In genomic region chr11:47179655-47179991, GRCh38 we compare ENCODE assay signal across 8 cellular contexts. TPM values are rescaled to one million over a fixed set of nuclear protein-coding genes. Genes with fewer than 3 reads are reported as not detected.
DNase-seq lines count a peak whose midpoint lies in the region; ATAC-seq and TF ChIP-seq lines count a peak whose summit lies in the region.

No MANE protein-coding gene starts in this region.

- POLR2A ChIA-PET in activated CD4-positive, alpha-beta memory T cell treated with anti-CD3 and anti-CD28 coated beads, Interleukin-2, amount 10 ng/mL, durations not matched to agents 7 days and 5 days (lab: Charles Lee): interaction anchor here (0.6 to 10.3 kb wide), 6 partner anchors 8 to 94 kb away, joined by 3 to 124 read pairs (median 4); partner anchors contain the start of genes DDB2 and PACSIN3

- peaks cover 21% of the 10 kb centered on the region for H3K4me1 ChIP-seq in hepatocyte (ENCODE audit: insufficient read depth)

- H3K79me2 ChIP-seq in hepatocyte: peaks cover 64% of the 10 kb centered on the region

- no peaks in the 10 kb centered on the region for H3K9me3 Mint-ChIP-seq in activated CD4-positive, alpha-beta memory T cell treated with anti-CD3 and anti-CD28 coated beads, Interleukin-2, amount 10 ng/mL, durations not matched to agents 7 days and 5 days

- DNase-seq in AG09309 (ENCODE audit: low read depth) (no peak), GM12865 (ENCODE audit: low read depth) (peak; percentile 78), NCI-H1092 (lab: John Stamatoyannopoulos, UW) (peak; percentile 40), hepatocyte (ENCODE audit: low spot score) (peak; percentile 62)
- DNase-seq in activated CD4-positive, alpha-beta memory T cell treated with anti-CD3 and anti-CD28 coated beads, Interleukin-2, amount 10 ng/mL, durations not matched to agents 7 days and 5 days: peak; percentile 55
- peak; percentile 51 for DNase-seq in stimulated activated naive CD8-positive, alpha-beta T cell treated with anti-CD3 and anti-CD28 coated beads, Interleukin-15, Interleukin-2, amounts not matched to agents 100 U/mL and 50 U/mL, for 24 hours

- peak overlapping the region; percentile 34 for H3K27ac Mint-ChIP-seq in activated CD4-positive, alpha-beta memory T cell treated with anti-CD3 and anti-CD28 coated beads, Interleukin-2, amount 10 ng/mL, durations not matched to agents 7 days and 5 days

- H2AFZ ChIP-seq in hepatocyte: no peak overlapping the region

- ATAC-seq in stimulated activated naive CD8-positive, alpha-beta T cell treated with anti-CD3 and anti-CD28 coated beads, Interleukin-15, Interleukin-2, amounts not matched to agents 100 U/mL and 50 U/mL, for 24 hours: no peak
- ATAC-seq in GM21825 (IDR thresholded peaks at IDR 0.05; ENCODE audit: unreplicated experiment) (no peak), GM21737 (IDR thresholded peaks at IDR 0.05; ENCODE audit: unreplicated experiment) (no peak)

- H3K4me1 Mint-ChIP-seq in activated CD4-positive, alpha-beta memory T cell treated with anti-CD3 and anti-CD28 coated beads, Interleukin-2, amount 10 ng/mL, durations not matched to agents 7 days and 5 days: peaks cover 33% of the 10 kb centered on the region

- H3K36me3 Mint-ChIP-seq in activated CD4-positive, alpha-beta memory T cell treated with anti-CD3 and anti-CD28 coated beads, Interleukin-2, amount 10 ng/mL, durations not matched to agents 7 days and 5 days (ENCODE audit: low read depth): peaks cover 9% of the 10 kb centered on the region

- TF ChIP-seq CTCF in AG09309 (IDR thresholded peaks at IDR 0.05; ENCODE audit: control insufficient read depth, insufficient read depth, low read depth, low read length, missing control alignments) (peak; percentile 70), GM12865 (IDR thresholded peaks at IDR 0.05; ENCODE audit: insufficient read depth, low read depth, low read length, missing control alignments) (peak; percentile 84), hepatocyte (IDR thresholded peaks at IDR 0.05; ENCODE audit: poor library complexity) (peak; percentile 36)

- H3K4me2 ChIP-seq in hepatocyte: no peak overlapping the region

- no peaks in the 10 kb centered on the region for H3K36me3 ChIP-seq in hepatocyte (replicated peaks; ENCODE audit: insufficient read depth, low read depth)

- peaks cover 4% of the 10 kb centered on the region for H3K27me3 Mint-ChIP-seq in activated CD4-positive, alpha-beta memory T cell treated with anti-CD3 and anti-CD28 coated beads, Interleukin-2, amount 10 ng/mL, durations not matched to agents 7 days and 5 days

- no peak overlapping the region for H3K4me3 Mint-ChIP-seq in activated CD4-positive, alpha-beta memory T cell treated with anti-CD3 and anti-CD28 coated beads, Interleukin-2, amount 10 ng/mL, durations not matched to agents 7 days and 5 days

- WGBS in hepatocyte (ENCODE audit: low lambda C conversion rate, missing lambda C conversion rate): 95% methylated on average over 1 of the region's 1 CpG

- H3K4me3 ChIP-seq in AG09309 (ENCODE audit: control insufficient read depth, low read depth, low read length) (no peak overlapping the region), GM12865 (ENCODE audit: low read depth, low read length) (no peak overlapping the region), hepatocyte (no peak overlapping the region)

- H3K27me3 ChIP-seq in hepatocyte: no peaks in the 10 kb centered on the region

- peaks cover 6% of the 10 kb centered on the region for H4K20me1 ChIP-seq in hepatocyte (ENCODE audit: insufficient read depth, poor library complexity, severe bottlenecking)

- CTCF ChIA-PET in activated CD4-positive, alpha-beta memory T cell treated with anti-CD3 and anti-CD28 coated beads, Interleukin-2, amount 10 ng/mL, durations not matched to agents 7 days and 5 days (lab: Charles Lee): interaction anchor here (0.6 to 4.8 kb wide), 15 partner anchors 8 to 373 kb away, joined by 3 to 38 read pairs (median 4); partner anchors contain the start of gene DDB2

- no peaks in the 10 kb centered on the region for H3K9me3 ChIP-seq in hepatocyte (ENCODE audit: low read depth)

- no peak overlapping the region for H3K27ac ChIP-seq in hepatocyte

- H3K9me2 ChIP-seq in hepatocyte (replicated peaks; ENCODE audit: insufficient read depth): no peaks in the 10 kb centered on the region

RNA-seq across cellular contexts. Expression of gene ARFGAP2, which starts 2.9 kb away (rescaled TPM):
- total RNA-seq in activated CD4-positive, alpha-beta memory T cell treated with anti-CD3 and anti-CD28 coated beads, Interleukin-2, amount 10 ng/mL, durations not matched to agents 7 days and 5 days: 10 to 100 TPM; 82.0 to 85.7 TPM
- total RNA-seq in hepatocyte: 135 and 146 TPM in 2 replicates
- 64.3 and 76.9 TPM in 2 replicates for polyA plus RNA-seq in hepatocyte

RNA-seq across cellular contexts. Expression of gene PACSIN3, which starts 6.6 kb away (rescaled TPM):
- total RNA-seq in activated CD4-positive, alpha-beta memory T cell treated with anti-CD3 and anti-CD28 coated beads, Interleukin-2, amount 10 ng/mL, durations not matched to agents 7 days and 5 days: 1 to 10 TPM in 1 of 2 experiments, under 1 TPM in 1; 0.91 to 1.2 TPM
- total RNA-seq in hepatocyte: 35.2 and 53.7 TPM in 2 replicates
- 68.1 and 70.7 TPM in 2 replicates for polyA plus RNA-seq in hepatocyte

RNA-seq across cellular contexts. Expression of gene DDB2, which starts 35.2 kb away (rescaled TPM):
- total RNA-seq in activated CD4-positive, alpha-beta memory T cell treated with anti-CD3 and anti-CD28 coated beads, Interleukin-2, amount 10 ng/mL, durations not matched to agents 7 days and 5 days: 100 to 1,000 TPM; 159 to 163 TPM
- 17.2 and 17.7 TPM in 2 replicates for total RNA-seq in hepatocyte
- polyA plus RNA-seq in hepatocyte: 25.7 and 28.2 TPM in 2 replicates

Comparison
In these comparisons a context has a peak if more than half of its experiments do, and no peak if none do; other contexts are left out.
1. RNA of gene PACSIN3, which starts 6.6 kb away (total RNA-seq): 35.2 to 53.7 TPM in hepatocyte; 0.91 to 1.2 TPM in activated CD4-positive, alpha-beta memory T cell treated with anti-CD3 and anti-CD28 coated beads, Interleukin-2, amount 10 ng/mL, durations not matched to agents 7 days and 5 days; every median in the first group is over 10 times any median in the second.
2. Peak in every context shown above with its lines, with median percentiles within 50 percentile points of each other: CTCF ChIP-seq.